Comparison of ENCODE assay signal across 10 cellular contexts in genomic region chr10:109996225-109996624, GRCh38. TPM values are rescaled to one million over a fixed set of nuclear protein-coding genes. Genes with fewer than 3 reads are reported as not detected.
DNase-seq lines count a peak whose midpoint lies in the region; ATAC-seq and TF ChIP-seq lines count a peak whose summit lies in the region.
"Had no signal": no experiment of that assay in that cellular context is flagged by ENCODE, and none has a peak within 500 bp of the region (broad histone marks: within the 10 kb centered on the region; RNA-seq: fewer than 3 reads in every experiment).

No MANE protein-coding gene starts in this region.

- DNase-seq in HT-29 (ENCODE audit: low spot score), result peak; percentile 30
- DNase-seq in GM13976 (ENCODE audit: low spot score), result no peak
- no peak for DNase-seq in aorta
- no peak for DNase-seq in NCI-H510A (lab: John Stamatoyannopoulos, UW)
- DNase-seq in head of caudate nucleus, result no peak
- DNase-seq: CD4-positive, CD25-positive, alpha-beta regulatory T cell; left cardiac atrium had no signal

- H3K27ac ChIP-seq in BLaER1 (peak overlapping the region; percentile 39; the same call in 1 of the 2 replicates), aorta (ENCODE audit: low read depth in 1 of 2, low read length in 2 of 2) (no peak overlapping the region)

- H3K27me3 ChIP-seq in BLaER1 (no peaks in the 10 kb centered on the region), aorta (ENCODE audit: control insufficient read depth in 1 of 2, insufficient read depth in 2 of 2, low read length in 1 of 2) (no peaks in the 10 kb centered on the region)

- H3K4me3 ChIP-seq in BLaER1, result peak overlapping the region; percentile 20; the same call in 1 of the 2 replicates
- no peak overlapping the region for H3K4me3 ChIP-seq in aorta (ENCODE audit: low read length in 2 of 2)

- intact Hi-C loops in aorta (cut with DNase I) (no loop called here), head of caudate nucleus (cut with DNase I) (no loop called here)

- no peaks in the 10 kb centered on the region for H3K9me3 ChIP-seq in BLaER1
- no peaks in the 10 kb centered on the region for H3K9me3 ChIP-seq in aorta (ENCODE audit: control insufficient read depth, low read length)

- 43 to 44% methylated on average over 2 of the region's 2 CpGs for WGBS in aorta, 2 donors

- H3K4me2 ChIP-seq in BLaER1, result peak overlapping the region; percentile 83

- in situ Hi-C loops in GM13976 (cut with MboI; ENCODE audit: low sequenced_read_pairs, unreplicated experiment), result no loop called here

- H3K9ac ChIP-seq in BLaER1, result peak overlapping the region; percentile 43; the same call in 1 of the 2 replicates

- ATAC-seq in GM21526 (IDR thresholded peaks at IDR 0.05; ENCODE audit: low FRiP score, unreplicated experiment) (peak; percentile 78), esophagus mucosa (peak; percentile 43), aorta (ENCODE audit: low FRiP score) (no peak)

- TF ChIP-seq CTCF in GM13976 (IDR thresholded peaks at IDR 0.05; ENCODE audit: borderline replicate concordance, control extremely low read depth, extremely low read depth, insufficient read depth, missing control alignments), result no peak

- H3K4me1 ChIP-seq in BLaER1, result peaks cover 26% of the 10 kb centered on the region
- peaks cover 0 to 8% of the 10 kb centered on the region in 2 donors for H3K4me1 ChIP-seq in aorta (ENCODE audit: control insufficient read depth in 1 of 2, insufficient read depth in 2 of 2, low read length in 2 of 2)

- H4K20me1 ChIP-seq in BLaER1, result no peaks in the 10 kb centered on the region

- no peaks in the 10 kb centered on the region for H3K36me3 ChIP-seq in BLaER1
- no peaks in the 10 kb centered on the region for H3K36me3 ChIP-seq in aorta (ENCODE audit: control insufficient read depth in 1 of 2, insufficient read depth in 2 of 2, low read length in 1 of 2)

RNA-seq across cellular contexts. Expression of gene ADD3, which starts 11.6 kb away (rescaled TPM):
- 63.0 and 73.6 TPM in 2 replicates for total RNA-seq in HT-29 (2014; rRNA removed; shearing (Covaris generic))
- total RNA-seq in esophagus mucosa (40.3 TPM), aorta (100 to 1,000 TPM in 1 of 2 donors, 10 to 100 TPM in 1; 80.9 to 197 TPM)
- 100 to 1,000 TPM in 1 of 2 donors, 10 to 100 TPM in 1; 41.1 to 132 TPM for polyA plus RNA-seq in aorta
